23 cellular contexts compared by ENCODE assay signal in genomic region chr22:27638329-27639179, GRCh38.
DNase-seq lines count a peak whose midpoint lies in the region; ATAC-seq, FAIRE-seq and TF ChIP-seq lines count a peak whose summit lies in the region.
"Had no signal": no experiment of that assay in that cellular context is flagged by ENCODE, and none has a peak within 500 bp of the region (broad histone marks: within the 10 kb centered on the region; RNA-seq: fewer than 3 reads in every experiment).

No MANE protein-coding gene starts in this region.

- H3K9me3 Mint-ChIP-seq in chondrocyte (ENCODE audit: low read depth), result no peaks in the 10 kb centered on the region
- H3K9me3 Mint-ChIP-seq in neural progenitor cell, result no peaks in the 10 kb centered on the region
- H3K9me3 Mint-ChIP-seq: HFFc6, IgD-negative memory B cell had no signal

- H3K4me3 ChIP-seq in left ventricle myocardium inferior (peak overlapping the region; percentile 6), neural progenitor cell (no peak overlapping the region)
- H3K4me3 ChIP-seq: MG63, SJSA1 had no signal

- H3K36me3 Mint-ChIP-seq in chondrocyte (ENCODE audit: low read depth) (no peaks in the 10 kb centered on the region), neural progenitor cell (no peaks in the 10 kb centered on the region)
- H3K36me3 Mint-ChIP-seq: CD4-positive, CD25-positive, alpha-beta regulatory T cell; IgD-negative memory B cell had no signal

- DNase-seq in left ventricle myocardium inferior (no peak), cardiac septum (ENCODE audit: low spot score) (no peak), chondrocyte (ENCODE audit: low spot score) (peak; percentile 85), neural progenitor cell (ENCODE audit: low spot score) (no peak), urothelium cell line (ENCODE audit: low spot score) (no peak), nucleus accumbens (lab: John Stamatoyannopoulos, UW) (no peak)
- DNase-seq in activated CD4-positive, CD25-positive, alpha-beta regulatory T cell (lab: John Stamatoyannopoulos, UW), result no peak
- DNase-seq: CD4-positive, CD25-positive, alpha-beta regulatory T cell; COR-L47; DMS 273 treated with DMSO at 0.1 percent for 48 hours; DND-41; Kasumi-1; NCI-H1092; NCI-H1436 treated with DMSO at 0.1 percent for 48 hours; NCI-H2029; NCI-H2171; NCI-H526 had no signal

- H3K27me3 ChIP-seq in left ventricle myocardium inferior (ENCODE audit: low read depth), result no peaks in the 10 kb centered on the region
- H3K27me3 ChIP-seq in neural progenitor cell, result no peaks in the 10 kb centered on the region
- H3K27me3 ChIP-seq: MG63, SJSA1 had no signal

- ATAC-seq in HG03571 (IDR thresholded peaks at IDR 0.05; ENCODE audit: unreplicated experiment), result no peak

- peaks cover 48% of the 10 kb centered on the region for H3K4me1 Mint-ChIP-seq in chondrocyte (ENCODE audit: low read depth)
- H3K4me1 Mint-ChIP-seq in neural progenitor cell, result peaks cover 69% of the 10 kb centered on the region
- H3K4me1 Mint-ChIP-seq: CD4-positive, CD25-positive, alpha-beta regulatory T cell had no signal

- no peaks in the 10 kb centered on the region for H4K20me1 ChIP-seq in neural progenitor cell (ENCODE audit: low read depth)

- H3K27ac ChIP-seq in left ventricle myocardium inferior (replicated peaks), result no peak overlapping the region
- H3K27ac ChIP-seq in neural progenitor cell, result no peak overlapping the region
- H3K27ac ChIP-seq: 22Rv1, SJSA1 had no signal

- peaks cover 53% of the 10 kb centered on the region for H3K4me1 ChIP-seq in left ventricle myocardium inferior
- peaks cover 51% of the 10 kb centered on the region for H3K4me1 ChIP-seq in neural progenitor cell
- H3K4me1 ChIP-seq: SJSA1 had no signal

- no peak overlapping the region for H3K9ac ChIP-seq in neural progenitor cell

- H3K27ac Mint-ChIP-seq in chondrocyte (ENCODE audit: unreplicated experiment), result no peak overlapping the region
- peak overlapping the region; percentile 80 for H3K27ac Mint-ChIP-seq in neural progenitor cell
- H3K27ac Mint-ChIP-seq: CD4-positive, CD25-positive, alpha-beta regulatory T cell; HFFc6; IgD-negative memory B cell had no signal

- H3K79me2 ChIP-seq in neural progenitor cell (ENCODE audit: low read depth), result no peaks in the 10 kb centered on the region

- H3K4me3 Mint-ChIP-seq in chondrocyte (ENCODE audit: unreplicated experiment) (no peak overlapping the region), neural progenitor cell (no peak overlapping the region)
- H3K4me3 Mint-ChIP-seq: CD4-positive, CD25-positive, alpha-beta regulatory T cell; IgD-negative memory B cell had no signal

- H3K36me3 ChIP-seq in left ventricle myocardium inferior (no peaks in the 10 kb centered on the region), neural progenitor cell (no peaks in the 10 kb centered on the region)
- H3K36me3 ChIP-seq: MG63, SJSA1 had no signal

- H3K9me3 ChIP-seq in left ventricle myocardium inferior (replicated peaks) (no peaks in the 10 kb centered on the region), neural progenitor cell (ENCODE audit: low read depth) (no peaks in the 10 kb centered on the region)
- H3K9me3 ChIP-seq: MG63, SJSA1 had no signal

- H3K27me3 Mint-ChIP-seq in chondrocyte (ENCODE audit: low read depth) (no peaks in the 10 kb centered on the region), neural progenitor cell (ENCODE audit: insufficient read depth, low read depth) (peaks cover 27% of the 10 kb centered on the region)
- H3K27me3 Mint-ChIP-seq: CD4-positive, CD25-positive, alpha-beta regulatory T cell had no signal

- peak; percentile 93 for FAIRE-seq in urothelium cell line (lab: Jason Lieb, UNC)

- TF ChIP-seq CTCF in left ventricle myocardium inferior (IDR thresholded peaks at IDR 0.05; ENCODE audit: borderline replicate concordance) (no peak), chondrocyte (IDR thresholded peaks at IDR 0.05) (no peak), neural progenitor cell (IDR thresholded peaks at IDR 0.05) (no peak)

- no peak overlapping the region for H3K4me2 ChIP-seq in neural progenitor cell

- H3F3A ChIP-seq in neural progenitor cell (ENCODE audit: low read depth), result peaks cover 54% of the 10 kb centered on the region

- H2AFZ ChIP-seq in neural progenitor cell (replicated peaks), result peak overlapping the region; percentile 52

- intact Hi-C loops in left ventricle myocardium inferior (cut with micrococcal nuclease) (no loop called here), cardiac septum (cut with DNase I) (no loop called here)
